Comparison of ENCODE assay signal across 1 cellular context in genomic region chr7:116173051-116174028, GRCh38.
A peak's percentile ranks its signal among the peaks of the same experiment; 100 is the strongest.
TF ChIP-seq lines count a peak whose summit lies in the region.

No MANE protein-coding gene starts in this region.

TF ChIP-seq in HepG2, 621 proteins besides CTCF, POLR2A, EP300 and RAD21 (continued from another document and continues in another):
- TF ChIP-seq REST (IDR thresholded peaks at IDR 0.05; ENCODE audit: borderline replicate concordance in 1 of 2, low read depth in 1 of 2, low read length in 2 of 2) (peak in 1 of 2 experiments; percentile 71; a peak in 1 of 4 replicates), ZNF24 (IDR thresholded peaks at IDR 0.05) (no peak), FOXC1 (CRISPR knock-in tag; IDR thresholded peaks at IDR 0.05; ENCODE audit: borderline replicate concordance) (no peak), WIZ (CRISPR knock-in tag; IDR thresholded peaks at IDR 0.05) (no peak), TSC22D2 (CRISPR knock-in tag; IDR thresholded peaks at IDR 0.05; ENCODE audit: borderline replicate concordance) (peak; percentile 53; the same call in 1 of the 2 replicates), SP1 (IDR thresholded peaks at IDR 0.05) (no peak), SP1 (CRISPR knock-in tag; IDR thresholded peaks at IDR 0.05) (no peak), ZNF180 (CRISPR knock-in tag; IDR thresholded peaks at IDR 0.05; ENCODE audit: borderline replicate concordance, low read depth) (no peak), ZNF12 (CRISPR knock-in tag; IDR thresholded peaks at IDR 0.05) (no peak; the same call in 1 of the 2 replicates), SMAD3 (CRISPR knock-in tag; IDR thresholded peaks at IDR 0.05) (0 out of 2 replicates have a peak, but pooled peaks have one; percentile 27), FOXO1 (CRISPR knock-in tag; IDR thresholded peaks at IDR 0.05) (peak; percentile 42; the same call in 1 of the 2 replicates), CEBPG (CRISPR knock-in tag; IDR thresholded peaks at IDR 0.05) (no peak), ZNF205 (CRISPR knock-in tag; IDR thresholded peaks at IDR 0.05) (peak; percentile 25; the same call in 1 of the 2 replicates), FOXA1 (IDR thresholded peaks at IDR 0.05) (peak; percentile 74), FOXA1 (CRISPR knock-in tag; IDR thresholded peaks at IDR 0.05) (peak; percentile 80), SP140L (CRISPR knock-in tag; IDR thresholded peaks at IDR 0.05; ENCODE audit: borderline replicate concordance) (0 out of 2 replicates have a peak, but pooled peaks have one; percentile 24), HDAC1 (CRISPR knock-in tag; IDR thresholded peaks at IDR 0.05) (peak; percentile 83), ZNF710 (CRISPR knock-in tag; IDR thresholded peaks at IDR 0.05; ENCODE audit: borderline replicate concordance) (peak; percentile 94), ATF6 (CRISPR knock-in tag; conservative IDR thresholded peaks at IDR 0.05) (no peak), XBP1 (CRISPR knock-in tag; IDR thresholded peaks at IDR 0.05) (no peak), IRF1 (CRISPR knock-in tag; IDR thresholded peaks at IDR 0.05; ENCODE audit: low read depth) (no peak), NFRKB (IDR thresholded peaks at IDR 0.05) (no peak), NFIC (IDR thresholded peaks at IDR 0.05; ENCODE audit: low read length) (peak; percentile 70; the same call in 1 of the 2 replicates), ZNF432 (CRISPR knock-in tag; IDR thresholded peaks at IDR 0.05; ENCODE audit: borderline replicate concordance) (no peak), ZNF407 (CRISPR knock-in tag; IDR thresholded peaks at IDR 0.05; ENCODE audit: not compliant biosample characterization) (no peak), AKNA (CRISPR knock-in tag; IDR thresholded peaks at IDR 0.05; ENCODE audit: borderline replicate concordance) (no peak), ZFP82 (CRISPR knock-in tag; IDR thresholded peaks at IDR 0.05; ENCODE audit: borderline replicate concordance) (no peak), ZNF768 (CRISPR knock-in tag; IDR thresholded peaks at IDR 0.05) (no peak), ZNF652 (CRISPR knock-in tag; IDR thresholded peaks at IDR 0.05; ENCODE audit: borderline replicate concordance, low read depth) (peak; percentile 72), ZNF777 (CRISPR knock-in tag; IDR thresholded peaks at IDR 0.05) (no peak), THAP11 (CRISPR knock-in tag; IDR thresholded peaks at IDR 0.05) (peak; percentile 35; the same call in 1 of the 2 replicates), STAG1 (CRISPR knock-in tag; IDR thresholded peaks at IDR 0.05) (peak; percentile 71), CCAR2 (optimal IDR thresholded peaks at IDR 0.05; ENCODE audit: low read depth, low read length) (no peak), ZNF451 (CRISPR knock-in tag; IDR thresholded peaks at IDR 0.05) (no peak), ZFP36L2 (CRISPR knock-in tag; IDR thresholded peaks at IDR 0.05) (no peak), ZNF33A (CRISPR knock-in tag; IDR thresholded peaks at IDR 0.05; ENCODE audit: borderline replicate concordance) (no peak)
